21 cellular contexts compared by ENCODE assay signal in the genomic region with DNA sequence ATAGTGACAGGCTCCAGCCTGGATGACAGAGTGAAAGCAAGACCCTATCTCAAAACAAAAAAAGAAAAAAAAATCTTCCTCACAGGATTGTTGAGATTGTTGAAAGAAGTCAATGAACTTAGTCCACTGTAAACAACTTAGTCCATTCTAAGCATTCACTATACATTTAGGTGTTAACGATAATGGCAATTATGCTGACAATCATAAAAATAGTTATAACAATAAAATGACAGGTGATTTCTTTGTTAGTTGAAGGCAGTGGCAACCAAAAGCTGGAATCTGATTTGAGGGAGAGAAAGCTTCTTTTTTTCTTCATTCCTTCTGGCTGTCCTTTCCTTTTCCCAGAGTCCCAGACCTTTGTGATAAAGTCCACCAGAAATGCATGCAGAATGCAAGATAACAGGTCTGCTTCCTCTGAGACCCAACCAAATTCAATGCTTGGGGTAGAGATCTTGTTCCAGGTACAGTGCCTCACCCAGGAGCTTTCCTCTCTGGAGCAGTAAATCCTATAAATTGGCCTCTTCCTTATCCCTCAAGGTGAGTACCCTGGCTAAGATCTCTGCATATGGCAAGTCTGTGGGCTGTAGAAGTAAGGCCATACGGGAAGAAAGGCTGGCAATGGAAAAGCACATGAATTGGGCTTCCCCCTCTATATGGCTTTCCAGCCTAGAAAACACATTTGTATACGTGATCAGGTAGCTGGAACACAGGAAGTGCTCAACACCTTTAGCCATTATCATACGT. TPM values are rescaled to one million over a fixed set of nuclear protein-coding genes. Genes with fewer than 3 reads are reported as not detected.
A peak's percentile ranks its signal among the peaks of the same experiment; 100 is the strongest.
DNase-seq lines count a peak whose midpoint lies in the region; ATAC-seq, FAIRE-seq and TF ChIP-seq lines count a peak whose summit lies in the region.
"Had no signal": no experiment of that assay in that cellular context is flagged by ENCODE, and none has a peak within 500 bp of the region (broad histone marks: within the 10 kb centered on the region; RNA-seq: fewer than 3 reads in every experiment).

No MANE protein-coding gene starts in this region.

- no peak overlapping the region for H3K27ac ChIP-seq in HepG2 (ENCODE audit: extremely low read length, insufficient read depth, low read length)
- no peak overlapping the region for H3K27ac ChIP-seq in right lobe of liver
- no peak overlapping the region for H3K27ac ChIP-seq in K562 (ENCODE audit: extremely low read depth, low read depth, low read length)
- no peak overlapping the region for H3K27ac ChIP-seq in PC-3 (ENCODE audit: low read length)

- H3K9me1 ChIP-seq in K562 (ENCODE audit: control insufficient read depth, insufficient read depth, low read length): no peaks in the 10 kb centered on the region

- no peaks in the 10 kb centered on the region for H3K36me3 ChIP-seq in HepG2 (replicated peaks in 1 of 2; ENCODE audit: control insufficient read depth in 1 of 2, insufficient read depth in 2 of 2, low read length in 2 of 2)
- no peaks in the 10 kb centered on the region for H3K36me3 ChIP-seq in right lobe of liver
- H3K36me3 ChIP-seq in K562 (ENCODE audit: control insufficient read depth, insufficient read depth, low read length): peaks cover 3% of the 10 kb centered on the region; the same call in 1 of the 3 replicates
- no peaks in the 10 kb centered on the region for H3K36me3 ChIP-seq in PC-3 (ENCODE audit: low read depth, low read length)

- TF ChIP-seq POLR2A in HepG2 (IDR thresholded peaks at IDR 0.05; ENCODE audit: insufficient read depth in 1 of 2, low read depth in 2 of 2, low read length in 2 of 2) (no peak), right lobe of liver (IDR thresholded peaks at IDR 0.05) (no peak), K562 (conservative IDR thresholded peaks at IDR 0.05) (no peak)

- 2% methylated on average over 4 of the region's 4 CpGs for WGBS in HepG2 (ENCODE audit: low lambda C conversion rate)
- WGBS in right lobe of liver (ENCODE audit: insufficient coverage, low coverage, low lambda C conversion rate, missing lambda C conversion rate): 51% methylated on average over 4 of the region's 4 CpGs
- 40% methylated on average over 4 of the region's 4 CpGs for WGBS in K562 (ENCODE audit: insufficient coverage, low coverage, missing lambda C conversion rate)

- TF ChIP-seq CTCF in HepG2 (CRISPR knock-in tag; IDR thresholded peaks at IDR 0.05) (no peak), right lobe of liver (IDR thresholded peaks at IDR 0.05) (no peak), K562 (IDR thresholded peaks at IDR 0.05 in 2 of 3, conservative IDR thresholded peaks at IDR 0.05 in 1 of 3; ENCODE audit: insufficient read depth in 2 of 3, low read depth in 1 of 3, low read length in 3 of 3) (no peak), PC-3 (conservative IDR thresholded peaks at IDR 0.05; ENCODE audit: low read depth, low read length) (no peak)

- no peak overlapping the region for H3K4me3 ChIP-seq in HepG2 (replicated peaks in 1 of 3; ENCODE audit: insufficient read depth in 1 of 3, low read depth in 2 of 3, low read length in 3 of 3)
- no peak overlapping the region for H3K4me3 ChIP-seq in right lobe of liver
- H3K4me3 ChIP-seq in K562: no peak overlapping the region
- no peak overlapping the region for H3K4me3 ChIP-seq in PC-3 (ENCODE audit: low read length)
- H3K4me3 ChIP-seq: GM23338 had no signal

- H3K4me2 ChIP-seq in HepG2 (ENCODE audit: low read depth, low read length) (no peak overlapping the region), K562 (ENCODE audit: insufficient read depth, low read length) (no peak overlapping the region), PC-3 (ENCODE audit: low read length) (no peak overlapping the region)
- H3K4me2 ChIP-seq: GM23338 had no signal

- no peaks in the 10 kb centered on the region for H3K27me3 ChIP-seq in HepG2 (ENCODE audit: control insufficient read depth in 1 of 2, insufficient read depth in 2 of 2, low read length in 2 of 2)
- no peaks in the 10 kb centered on the region for H3K27me3 ChIP-seq in right lobe of liver
- no peaks in the 10 kb centered on the region for H3K27me3 ChIP-seq in K562 (ENCODE audit: control insufficient read depth in 2 of 2, insufficient read depth in 2 of 2, low read length in 2 of 2)
- H3K27me3 ChIP-seq in PC-3 (ENCODE audit: low read length): no peaks in the 10 kb centered on the region

- TF ChIP-seq EP300 in HepG2 (IDR thresholded peaks at IDR 0.05; ENCODE audit: low read depth in 2 of 2, low read length in 2 of 2) (no peak), HepG2 (CRISPR knock-in tag; IDR thresholded peaks at IDR 0.05; ENCODE audit: borderline replicate concordance) (no peak), K562 (IDR thresholded peaks at IDR 0.05; ENCODE audit: low read length) (no peak)

- intact Hi-C loops in HepG2 (cut with micrococcal nuclease; ENCODE audit: unreplicated experiment) (no loop called here), right lobe of liver (cut with DNase I) (no loop called here), K562 (cut with micrococcal nuclease) (no loop called here), left colon (cut with DNase I, micrococcal nuclease) (no loop called here), PC-3 (cut with micrococcal nuclease) (no loop called here)

- TF ChIP-seq RAD21 in HepG2 (CRISPR knock-in tag; IDR thresholded peaks at IDR 0.05) (no peak), K562 (CRISPR knock-in tag; conservative IDR thresholded peaks at IDR 0.05 in 1 of 2, IDR thresholded peaks at IDR 0.05 in 1 of 2) (no peak)

- no peak for DNase-seq in HepG2 (ENCODE audit: low spot score)
- DNase-seq in right lobe of liver: no peak
- DNase-seq in K562 (ENCODE audit: extremely low read depth in 1 of 4, low spot score in 3 of 4): no peak
- no peak for DNase-seq in left colon
- DNase-seq in activated T-cell treated with anti-CD3 and anti-CD28 coated beads, Interleukin-2, amount 50 U/mL, for 48 hours: no peak
- DNase-seq in PC-3: no peak
- DNase-seq in nucleus accumbens (lab: John Stamatoyannopoulos, UW): no peak
- DNase-seq: 8988T; C1 segment of cervical spinal cord; Calu3; CD4-positive, alpha-beta memory T cell; COR-L47; DMS53; GF-D8; H9 had no signal

- no peak for FAIRE-seq in HepG2 (lab: Jason Lieb, UNC)
- FAIRE-seq in K562 (lab: Jason Lieb, UNC): no peak
- FAIRE-seq: GM12891, GM18507 had no signal

- CTCF ChIA-PET in HepG2 (lab: Yijun Ruan, JAX; ENCODE audit: low intra/inter-chr PET ratio, low total read pairs) (no interaction called here), K562 (lab: Yijun Ruan, JAX; ENCODE audit: low intra/inter-chr PET ratio) (no interaction called here), PC-3 (lab: Charles Lee) (interaction anchor here (0.6 kb wide), 1 partner anchor 39 kb away, joined by 3 read pairs; no protein-coding TSS in a partner anchor)

- POLR2A ChIA-PET in HepG2 (lab: Yijun Ruan, JAX) (no interaction called here), K562 (lab: Yijun Ruan, JAX) (no interaction called here), PC-3 (lab: Charles Lee; ENCODE audit: unreplicated experiment) (no interaction called here)

- H3K79me2 ChIP-seq in HepG2 (ENCODE audit: insufficient read depth, low read length) (no peaks in the 10 kb centered on the region), K562 (ENCODE audit: control insufficient read depth, insufficient read depth, low read length) (no peaks in the 10 kb centered on the region), PC-3 (ENCODE audit: low read length) (no peaks in the 10 kb centered on the region)

- H4K20me1 ChIP-seq in HepG2 (ENCODE audit: insufficient read depth, low read length) (no peaks in the 10 kb centered on the region), K562 (replicated peaks; ENCODE audit: control insufficient read depth, insufficient read depth, low read length) (no peaks in the 10 kb centered on the region), PC-3 (ENCODE audit: low read length) (no peaks in the 10 kb centered on the region)

- in situ Hi-C loops in HepG2 (cut with HindIII; ENCODE audit: extremely low pct_ligation_motif_present, low pct_unique_long_range_greater_than_20kb) (no loop called here), K562 (cut with MboI) (no loop called here)

- BruUV-seq in HepG2 (replicated peaks; lab: Mats Ljungman, UMichigan) (no TSS peak), K562 (replicated peaks; lab: Mats Ljungman, UMichigan) (no TSS peak), PC-3 (replicated peaks; lab: Mats Ljungman, UMichigan) (no TSS peak)

- ATAC-seq in HepG2 (no peak), right lobe of liver (no peak), K562 (no peak), left colon (peak; percentile 37), PC-3 (no peak)
- ATAC-seq: GM23338, HCT116 had no signal

- H3K9ac ChIP-seq in HepG2 (ENCODE audit: insufficient read depth, low read depth, low read length) (no peak overlapping the region), K562 (ENCODE audit: insufficient read depth in 1 of 2, low read depth in 2 of 2, low read length in 2 of 2) (no peak overlapping the region), PC-3 (ENCODE audit: low read length) (no peak overlapping the region)

- H3K4me1 ChIP-seq in HepG2 (ENCODE audit: insufficient read depth, low read length) (peaks cover 10% of the 10 kb centered on the region; the same call in 1 of the 2 replicates), right lobe of liver (no peaks in the 10 kb centered on the region), K562 (replicated peaks in 1 of 2; ENCODE audit: control insufficient read depth in 2 of 2, insufficient read depth in 2 of 2, low read length in 2 of 2) (no peaks in the 10 kb centered on the region), PC-3 (ENCODE audit: insufficient read depth, low read length) (peaks cover 11% of the 10 kb centered on the region)

- H3F3A ChIP-seq in PC-3 (ENCODE audit: low read length, unreplicated experiment): no peaks in the 10 kb centered on the region

- no peaks in the 10 kb centered on the region for H3K9me2 ChIP-seq in PC-3 (replicated peaks; ENCODE audit: low read length)

- no peak overlapping the region for H2AFZ ChIP-seq in HepG2 (ENCODE audit: low read length)
- H2AFZ ChIP-seq in K562 (ENCODE audit: low read depth, low read length): no peak overlapping the region
- no peak overlapping the region for H2AFZ ChIP-seq in PC-3 (ENCODE audit: low read length)
- H2AFZ ChIP-seq: GM23338 had no signal

- H3K9me3 ChIP-seq in HepG2 (ENCODE audit: low read length) (no peaks in the 10 kb centered on the region), right lobe of liver (no peaks in the 10 kb centered on the region), K562 (replicated peaks; ENCODE audit: control insufficient read depth, insufficient read depth, low read depth, low read length) (no peaks in the 10 kb centered on the region), PC-3 (ENCODE audit: low read length) (no peaks in the 10 kb centered on the region)

RNA-seq across cellular contexts. Expression of a gene that starts 52.5 kb away (rescaled TPM):
- total RNA-seq in HepG2 (2016; rRNA removed; fragmentation: Illumina TruSeq; extraction: Trizol) (not detected in 2 replicates), right lobe of liver (not detected), K562 (2014; rRNA removed) (1.6 and 2.0 TPM in 2 replicates), K562 (2014; rRNA removed; fragmentation: Illumina TruSeq; extraction: Trizol) (0.87 and 1.0 TPM in 2 replicates), K562 (2015; rRNA removed; fragmentation: Illumina TruSeq; extraction: Trizol) (0.87 and 1.3 TPM in 2 replicates), K562 (2021) (2.4 and 3.4 TPM in 2 replicates), left colon (under 1 TPM; 0.22 to 0.24 TPM), PC-3 (2014; rRNA removed) (14.3 and 14.9 TPM in 2 replicates)
- total RNA-seq in HepG2 (2016; cell fraction: cytosol; rRNA removed; fragmentation: Illumina TruSeq; extraction: Trizol; ENCODE audit: low read depth): not detected in 2 replicates
- not detected in 2 replicates for total RNA-seq in HepG2 (2016; cell fraction: insoluble cytoplasmic fraction; rRNA removed; fragmentation: Illumina TruSeq; extraction: Trizol)
- total RNA-seq in HepG2 (2016; cell fraction: membrane; rRNA removed; fragmentation: Illumina TruSeq; extraction: Trizol): not detected in 2 replicates
- not detected in 2 replicates for total RNA-seq in HepG2 (2016; cell fraction: nucleus; rRNA removed; fragmentation: Illumina TruSeq; extraction: Trizol)
- polyA plus RNA-seq in HepG2 (2011; rRNA removed) (0.03 TPM in 2 replicates), K562 (2011; rRNA removed) (1.1 and 1.3 TPM in 2 replicates), K562 (2014; fragmentation: Illumina TruSeq; extraction: Trizol) (1.2 and 1.4 TPM in 2 replicates), K562 (2014; fragmentation: Nextera tagmentation; extraction: Ambion mirVana) (1 to 10 TPM; 1.2 to 2.2 TPM), K562 (2014; rRNA removed) (1.4 and 1.8 TPM in 2 replicates)
- not detected in 2 replicates for polyA plus RNA-seq in HepG2 (2011; cell fraction: cytosol; rRNA removed)
- polyA plus RNA-seq in HepG2 (2011; cell fraction: nucleus; rRNA removed): 0.24 TPM in 1 of 2 replicates, not detected in the other
- polyA plus RNA-seq in HepG2 (2012): 0.04 and 0.09 TPM in 2 replicates
- polyA plus RNA-seq in HepG2 (2016; cell fraction: cytosol; fragmentation: Illumina TruSeq; extraction: Trizol; ENCODE audit: low read depth): not detected in 2 replicates
- polyA plus RNA-seq in HepG2 (2016; cell fraction: insoluble cytoplasmic fraction; fragmentation: Illumina TruSeq; extraction: Trizol; ENCODE audit: low read depth): not detected in 2 replicates
- not detected in 2 replicates for polyA plus RNA-seq in HepG2 (2016; cell fraction: membrane; fragmentation: Illumina TruSeq; extraction: Trizol; ENCODE audit: low read depth)
- polyA plus RNA-seq in HepG2 (2016; cell fraction: nucleus; fragmentation: Illumina TruSeq; extraction: Trizol; ENCODE audit: insufficient read depth, low read depth): not detected in 2 replicates
- 2.0 TPM in 1 of 2 replicates, not detected in the other for polyA minus RNA-seq in HepG2 (2011; rRNA and poly(A)+ RNA removed; ENCODE audit: low replicate concordance)
- not detected in 2 replicates for polyA minus RNA-seq in HepG2 (2011; cell fraction: cytosol; rRNA and poly(A)+ RNA removed)
- 0.13 TPM in 1 of 2 replicates, not detected in the other for polyA minus RNA-seq in HepG2 (2011; cell fraction: nucleus; rRNA and poly(A)+ RNA removed)
- total RNA-seq in K562 (2011; cell fraction: chromatin; rRNA removed; ENCODE audit: low replicate concordance): 4.0 and 4.6 TPM in 2 replicates
- total RNA-seq in K562 (2011; cell fraction: nucleolus; rRNA removed): 3.9 and 5.8 TPM in 2 replicates
- 4.2 and 4.9 TPM in 2 replicates for total RNA-seq in K562 (2011; cell fraction: nucleoplasm; rRNA removed)
- 1.6 and 6.5 TPM in 2 replicates for polyA plus RNA-seq in K562 (2011; cell fraction: cytosol; rRNA removed)
- 2.2 and 4.8 TPM in 2 replicates for polyA plus RNA-seq in K562 (2011; cell fraction: nucleus; rRNA removed)
- 2.6 and 3.5 TPM in 2 replicates for polyA plus RNA-seq in K562 (2012)
- 1.6 and 1.8 TPM in 2 replicates for polyA minus RNA-seq in K562 (2011; rRNA and poly(A)+ RNA removed)
- 1.8 and 3.6 TPM in 2 replicates for polyA minus RNA-seq in K562 (2011; cell fraction: cytosol; rRNA and poly(A)+ RNA removed)
- polyA minus RNA-seq in K562 (2011; cell fraction: nucleus; rRNA and poly(A)+ RNA removed): 4.8 and 5.1 TPM in 2 replicates
- total RNA-seq: CD4-positive, alpha-beta memory T cell; G401; GM23338; H9 had no signal
- polyA plus RNA-seq: BJ had no signal
